ENCODE assay signal across 19 cellular contexts in the genomic region with DNA sequence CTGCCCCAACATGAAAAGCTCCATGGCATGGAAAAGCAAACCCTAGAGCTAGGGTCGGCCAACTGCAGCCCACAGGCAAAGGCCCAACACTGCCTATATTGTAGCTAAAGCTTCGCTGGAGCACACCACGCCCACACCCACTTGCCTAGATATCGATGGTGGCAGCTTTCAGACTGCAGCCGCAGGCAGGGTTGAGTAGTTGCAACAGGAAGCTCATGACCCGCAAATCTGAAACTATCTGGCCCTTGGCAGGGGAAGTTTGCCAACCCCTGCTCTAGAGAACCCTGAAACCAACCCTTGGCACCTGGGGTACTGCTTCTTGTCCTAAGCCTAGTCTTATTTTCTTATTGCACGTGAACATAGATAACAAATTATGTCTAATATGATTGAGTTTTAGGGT.
"Had no signal": no experiment of that assay in that cellular context is flagged by ENCODE, and none has a peak within 500 bp of the region (broad histone marks: within the 10 kb centered on the region; RNA-seq: fewer than 3 reads in every experiment).

No MANE protein-coding gene starts in this region.

- H3K4me2 ChIP-seq: smooth muscle cell had no signal

- ATAC-seq: activated T-helper 17 cell treated with anti-CD3 and anti-CD28 coated beads, Interleukin-2, amount 50 U/mL, for 72 hours; effector memory CD8-positive, alpha-beta T cell; mucosa of descending colon; naive thymus-derived CD4-positive, alpha-beta T cell; sciatic nerve had no signal

- H3K9ac ChIP-seq: parathyroid adenoma had no signal

- H3K4me3 ChIP-seq: cardiac muscle cell, mucosa of descending colon, smooth muscle cell, tibial artery had no signal

- H3K27ac ChIP-seq: cardiac muscle cell, parathyroid adenoma, tibial artery, WERI-Rb-1 had no signal

- H3K27me3 Mint-ChIP-seq: activated CD4-positive, alpha-beta memory T cell treated with anti-CD3 and anti-CD28 coated beads for 36 hours; activated naive CD8-positive, alpha-beta T cell treated with anti-CD3 and anti-CD28 coated beads, Interleukin-2, amount 10 ng/mL, durations not matched to agents 7 days and 5 days; activated T-helper 17 cell treated with anti-CD3 and anti-CD28 coated beads, Interleukin-2, amount 50 U/mL, for 72 hours; effector memory CD8-positive, alpha-beta T cell; naive thymus-derived CD4-positive, alpha-beta T cell had no signal

- DNase-seq: activated CD4-positive, alpha-beta memory T cell treated with anti-CD3 and anti-CD28 coated beads for 36 hours; activated naive CD4-positive, alpha-beta T cell treated with Interleukin-2 at 50 U/mL for 16 hours; activated naive CD8-positive, alpha-beta T cell treated with anti-CD3 and anti-CD28 coated beads, Interleukin-2, amount 10 ng/mL, durations not matched to agents 7 days and 5 days; activated T-cell treated with anti-CD3 and anti-CD28 coated beads for 4 hours; amygdala; dermis blood vessel endothelial cell; effector memory CD8-positive, alpha-beta T cell; left ventricle myocardium superior; mucosa of descending colon; naive thymus-derived CD4-positive, alpha-beta T cell; stimulated activated CD4-positive, alpha-beta T cell treated with anti-CD3 and anti-CD28 coated beads, Interleukin-4, amount 100 ng/mL, for 24 hours; stimulated activated naive CD4-positive, alpha-beta T cell treated with Interleukin-2 at 50 U/mL for 16 hours; tibial artery; WERI-Rb-1 had no signal

- H3K4me1 ChIP-seq: parathyroid adenoma had no signal

- H3K27me3 ChIP-seq: cardiac muscle cell, tibial artery had no signal

- H3K27ac Mint-ChIP-seq: activated CD4-positive, alpha-beta memory T cell treated with anti-CD3 and anti-CD28 coated beads for 36 hours; activated naive CD8-positive, alpha-beta T cell treated with anti-CD3 and anti-CD28 coated beads, Interleukin-2, amount 10 ng/mL, durations not matched to agents 7 days and 5 days; activated T-helper 17 cell treated with anti-CD3 and anti-CD28 coated beads, Interleukin-2, amount 50 U/mL, for 72 hours; effector memory CD8-positive, alpha-beta T cell; naive thymus-derived CD4-positive, alpha-beta T cell had no signal

- H3K9me3 ChIP-seq: tibial artery had no signal

- H3K9me3 Mint-ChIP-seq: activated naive CD8-positive, alpha-beta T cell treated with anti-CD3 and anti-CD28 coated beads, Interleukin-2, amount 10 ng/mL, durations not matched to agents 7 days and 5 days had no signal

- H3K4me1 Mint-ChIP-seq: activated naive CD8-positive, alpha-beta T cell treated with anti-CD3 and anti-CD28 coated beads, Interleukin-2, amount 10 ng/mL, durations not matched to agents 7 days and 5 days; activated T-helper 17 cell treated with anti-CD3 and anti-CD28 coated beads, Interleukin-2, amount 50 U/mL, for 72 hours; naive thymus-derived CD4-positive, alpha-beta T cell had no signal

- H3K36me3 Mint-ChIP-seq: activated CD4-positive, alpha-beta memory T cell treated with anti-CD3 and anti-CD28 coated beads for 36 hours; activated naive CD8-positive, alpha-beta T cell treated with anti-CD3 and anti-CD28 coated beads, Interleukin-2, amount 10 ng/mL, durations not matched to agents 7 days and 5 days; naive thymus-derived CD4-positive, alpha-beta T cell had no signal

- H2AFZ ChIP-seq: parathyroid adenoma had no signal

- H3K79me2 ChIP-seq: parathyroid adenoma had no signal

- H3K36me3 ChIP-seq: cardiac muscle cell, tibial artery, WERI-Rb-1 had no signal

- H3K4me3 Mint-ChIP-seq: activated CD4-positive, alpha-beta memory T cell treated with anti-CD3 and anti-CD28 coated beads for 36 hours; activated naive CD8-positive, alpha-beta T cell treated with anti-CD3 and anti-CD28 coated beads, Interleukin-2, amount 10 ng/mL, durations not matched to agents 7 days and 5 days; activated T-helper 17 cell treated with anti-CD3 and anti-CD28 coated beads, Interleukin-2, amount 50 U/mL, for 72 hours; effector memory CD8-positive, alpha-beta T cell; naive thymus-derived CD4-positive, alpha-beta T cell had no signal
